In the genomic region with DNA sequence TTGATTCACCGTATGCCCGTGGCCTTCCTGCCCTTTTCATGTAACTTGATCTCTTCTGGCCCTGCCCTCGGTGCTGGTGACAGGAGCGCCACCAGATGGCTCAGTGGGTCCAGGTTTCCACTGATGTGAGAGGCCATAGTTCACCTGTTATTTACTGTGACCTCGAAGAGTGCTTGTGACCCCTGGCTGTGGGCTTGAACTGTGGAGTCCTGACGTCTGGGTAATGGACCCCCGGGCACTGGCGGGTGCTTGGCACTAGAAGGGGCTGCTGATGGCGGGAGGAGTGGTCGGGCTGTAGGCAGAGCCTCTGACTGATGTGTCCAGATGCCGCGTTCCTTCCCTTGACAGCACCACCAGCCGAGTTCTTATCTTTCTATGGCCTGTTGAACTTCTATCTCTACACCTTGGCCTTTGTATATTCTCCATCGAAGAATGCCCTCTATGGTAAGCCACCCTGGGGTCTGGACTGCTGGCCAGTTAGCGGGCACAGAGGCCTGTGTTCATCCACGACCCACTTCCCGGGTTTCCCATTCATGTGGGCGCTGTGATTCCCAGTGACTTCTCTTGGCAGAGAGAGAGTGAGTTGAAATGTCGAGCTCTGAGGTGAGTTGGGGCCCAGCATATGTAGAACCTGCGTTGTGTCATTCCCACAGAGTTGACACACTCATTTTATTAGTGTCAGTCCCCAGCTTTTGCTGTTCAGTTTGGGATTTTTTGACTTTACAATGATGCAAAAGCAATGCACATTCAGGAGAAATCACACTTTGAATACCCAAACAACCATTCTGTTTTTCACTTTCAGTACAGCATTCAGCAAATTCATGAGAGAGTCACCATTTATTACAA, we compare ENCODE assay signal across 1 cellular context.
TF ChIP-seq lines count a peak whose summit lies in the region.

No MANE protein-coding gene starts in this region.

TF ChIP-seq in HepG2, 621 proteins besides CTCF, POLR2A, EP300 and RAD21 (continued from another document):
- TF ChIP-seq, protein P1, sequence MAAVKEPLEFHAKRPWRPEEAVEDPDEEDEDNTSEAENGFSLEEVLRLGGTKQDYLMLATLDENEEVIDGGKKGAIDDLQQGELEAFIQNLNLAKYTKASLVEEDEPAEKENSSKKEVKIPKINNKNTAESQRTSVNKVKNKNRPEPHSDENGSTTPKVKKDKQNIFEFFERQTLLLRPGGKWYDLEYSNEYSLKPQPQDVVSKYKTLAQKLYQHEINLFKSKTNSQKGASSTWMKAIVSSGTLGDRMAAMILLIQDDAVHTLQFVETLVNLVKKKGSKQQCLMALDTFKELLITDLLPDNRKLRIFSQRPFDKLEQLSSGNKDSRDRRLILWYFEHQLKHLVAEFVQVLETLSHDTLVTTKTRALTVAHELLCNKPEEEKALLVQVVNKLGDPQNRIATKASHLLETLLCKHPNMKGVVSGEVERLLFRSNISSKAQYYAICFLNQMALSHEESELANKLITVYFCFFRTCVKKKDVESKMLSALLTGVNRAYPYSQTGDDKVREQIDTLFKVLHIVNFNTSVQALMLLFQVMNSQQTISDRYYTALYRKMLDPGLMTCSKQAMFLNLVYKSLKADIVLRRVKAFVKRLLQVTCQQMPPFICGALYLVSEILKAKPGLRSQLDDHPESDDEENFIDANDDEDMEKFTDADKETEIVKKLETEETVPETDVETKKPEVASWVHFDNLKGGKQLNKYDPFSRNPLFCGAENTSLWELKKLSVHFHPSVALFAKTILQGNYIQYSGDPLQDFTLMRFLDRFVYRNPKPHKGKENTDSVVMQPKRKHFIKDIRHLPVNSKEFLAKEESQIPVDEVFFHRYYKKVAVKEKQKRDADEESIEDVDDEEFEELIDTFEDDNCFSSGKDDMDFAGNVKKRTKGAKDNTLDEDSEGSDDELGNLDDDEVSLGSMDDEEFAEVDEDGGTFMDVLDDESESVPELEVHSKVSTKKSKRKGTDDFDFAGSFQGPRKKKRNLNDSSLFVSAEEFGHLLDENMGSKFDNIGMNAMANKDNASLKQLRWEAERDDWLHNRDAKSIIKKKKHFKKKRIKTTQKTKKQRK (IDR thresholded peaks at IDR 0.05; ENCODE audit: low read length): no peak
- TF ChIP-seq NFIC (IDR thresholded peaks at IDR 0.05; ENCODE audit: low read length): no peak
- TF ChIP-seq ZNF614 (CRISPR knock-in tag; IDR thresholded peaks at IDR 0.05; ENCODE audit: borderline replicate concordance): peak; percentile 56; the same call in 1 of the 2 replicates
- no peak for TF ChIP-seq ZNF546 (CRISPR knock-in tag; conservative IDR thresholded peaks at IDR 0.05)
- TF ChIP-seq ZNF432 (CRISPR knock-in tag; IDR thresholded peaks at IDR 0.05; ENCODE audit: borderline replicate concordance): no peak
- TF ChIP-seq KMT2B (CRISPR knock-in tag; IDR thresholded peaks at IDR 0.05): no peak
- TF ChIP-seq, protein P2, sequence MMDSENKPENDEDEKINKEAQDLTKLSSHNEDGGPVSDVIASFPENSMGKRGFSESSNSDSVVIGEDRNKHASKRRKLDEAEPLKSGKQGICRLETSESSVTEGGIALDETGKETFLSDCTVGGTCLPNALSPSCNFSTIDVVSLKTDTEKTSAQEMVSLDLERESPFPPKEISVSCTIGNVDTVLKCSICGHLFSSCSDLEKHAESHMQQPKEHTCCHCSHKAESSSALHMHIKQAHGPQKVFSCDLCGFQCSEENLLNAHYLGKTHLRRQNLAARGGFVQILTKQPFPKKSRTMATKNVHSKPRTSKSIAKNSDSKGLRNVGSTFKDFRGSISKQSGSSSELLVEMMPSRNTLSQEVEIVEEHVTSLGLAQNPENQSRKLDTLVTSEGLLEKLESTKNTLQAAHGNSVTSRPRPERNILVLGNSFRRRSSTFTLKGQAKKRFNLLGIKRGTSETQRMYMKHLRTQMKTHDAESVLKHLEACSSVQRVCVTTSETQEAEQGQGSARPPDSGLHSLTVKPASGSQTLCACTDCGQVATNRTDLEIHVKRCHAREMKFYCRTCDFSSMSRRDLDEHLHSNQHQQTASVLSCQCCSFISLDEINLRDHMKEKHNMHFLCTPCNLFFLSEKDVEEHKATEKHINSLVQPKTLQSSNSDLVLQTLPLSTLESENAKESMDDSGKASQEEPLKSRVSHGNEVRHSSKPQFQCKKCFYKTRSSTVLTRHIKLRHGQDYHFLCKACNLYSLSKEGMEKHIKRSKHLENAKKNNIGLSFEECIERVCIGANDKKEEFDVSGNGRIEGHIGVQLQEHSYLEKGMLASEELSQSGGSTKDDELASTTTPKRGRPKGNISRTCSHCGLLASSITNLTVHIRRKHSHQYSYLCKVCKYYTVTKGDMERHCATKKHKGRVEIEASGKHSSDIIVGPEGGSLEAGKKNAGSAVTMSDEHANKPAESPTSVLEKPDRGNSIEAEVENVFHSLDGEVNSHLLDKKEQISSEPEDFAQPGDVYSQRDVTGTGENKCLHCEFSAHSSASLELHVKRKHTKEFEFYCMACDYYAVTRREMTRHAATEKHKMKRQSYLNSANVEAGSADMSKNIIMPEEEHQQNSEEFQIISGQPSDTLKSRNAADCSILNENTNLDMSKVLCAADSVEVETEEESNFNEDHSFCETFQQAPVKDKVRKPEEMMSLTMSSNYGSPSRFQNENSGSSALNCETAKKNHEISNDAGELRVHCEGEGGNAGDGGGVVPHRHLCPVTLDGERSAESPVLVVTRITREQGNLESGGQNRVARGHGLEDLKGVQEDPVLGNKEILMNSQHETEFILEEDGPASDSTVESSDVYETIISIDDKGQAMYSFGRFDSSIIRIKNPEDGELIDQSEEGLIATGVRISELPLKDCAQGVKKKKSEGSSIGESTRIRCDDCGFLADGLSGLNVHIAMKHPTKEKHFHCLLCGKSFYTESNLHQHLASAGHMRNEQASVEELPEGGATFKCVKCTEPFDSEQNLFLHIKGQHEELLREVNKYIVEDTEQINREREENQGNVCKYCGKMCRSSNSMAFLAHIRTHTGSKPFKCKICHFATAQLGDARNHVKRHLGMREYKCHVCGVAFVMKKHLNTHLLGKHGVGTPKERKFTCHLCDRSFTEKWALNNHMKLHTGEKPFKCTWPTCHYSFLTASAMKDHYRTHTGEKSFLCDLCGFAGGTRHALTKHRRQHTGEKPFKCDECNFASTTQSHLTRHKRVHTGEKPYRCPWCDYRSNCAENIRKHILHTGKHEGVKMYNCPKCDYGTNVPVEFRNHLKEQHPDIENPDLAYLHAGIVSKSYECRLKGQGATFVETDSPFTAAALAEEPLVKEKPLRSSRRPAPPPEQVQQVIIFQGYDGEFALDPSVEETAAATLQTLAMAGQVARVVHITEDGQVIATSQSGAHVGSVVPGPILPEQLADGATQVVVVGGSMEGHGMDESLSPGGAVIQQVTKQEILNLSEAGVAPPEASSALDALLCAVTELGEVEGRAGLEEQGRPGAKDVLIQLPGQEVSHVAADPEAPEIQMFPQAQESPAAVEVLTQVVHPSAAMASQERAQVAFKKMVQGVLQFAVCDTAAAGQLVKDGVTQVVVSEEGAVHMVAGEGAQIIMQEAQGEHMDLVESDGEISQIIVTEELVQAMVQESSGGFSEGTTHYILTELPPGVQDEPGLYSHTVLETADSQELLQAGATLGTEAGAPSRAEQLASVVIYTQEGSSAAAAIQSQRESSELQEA (CRISPR knock-in tag; IDR thresholded peaks at IDR 0.05; ENCODE audit: not compliant biosample characterization): no peak
- TF ChIP-seq ONECUT2 (CRISPR knock-in tag; IDR thresholded peaks at IDR 0.05): no peak
- peak; percentile 42 for TF ChIP-seq MED1 (CRISPR knock-in tag; IDR thresholded peaks at IDR 0.05)
- peak; percentile 85 for TF ChIP-seq SKI (IDR thresholded peaks at IDR 0.05; ENCODE audit: partially characterized antibody)
- no peak for TF ChIP-seq TOE1 (CRISPR knock-in tag; IDR thresholded peaks at IDR 0.05)
- TF ChIP-seq KDM5B (CRISPR knock-in tag; IDR thresholded peaks at IDR 0.05; ENCODE audit: borderline replicate concordance): peak; percentile 37; the same call in 1 of the 2 replicates
- TF ChIP-seq SIX4 (CRISPR knock-in tag; IDR thresholded peaks at IDR 0.05): peak; percentile 97
- TF ChIP-seq CBFB (CRISPR knock-in tag; IDR thresholded peaks at IDR 0.05): no peak
- peak; percentile 73 for TF ChIP-seq ZBTB7B (CRISPR knock-in tag; IDR thresholded peaks at IDR 0.05)
- TF ChIP-seq, protein P3, sequence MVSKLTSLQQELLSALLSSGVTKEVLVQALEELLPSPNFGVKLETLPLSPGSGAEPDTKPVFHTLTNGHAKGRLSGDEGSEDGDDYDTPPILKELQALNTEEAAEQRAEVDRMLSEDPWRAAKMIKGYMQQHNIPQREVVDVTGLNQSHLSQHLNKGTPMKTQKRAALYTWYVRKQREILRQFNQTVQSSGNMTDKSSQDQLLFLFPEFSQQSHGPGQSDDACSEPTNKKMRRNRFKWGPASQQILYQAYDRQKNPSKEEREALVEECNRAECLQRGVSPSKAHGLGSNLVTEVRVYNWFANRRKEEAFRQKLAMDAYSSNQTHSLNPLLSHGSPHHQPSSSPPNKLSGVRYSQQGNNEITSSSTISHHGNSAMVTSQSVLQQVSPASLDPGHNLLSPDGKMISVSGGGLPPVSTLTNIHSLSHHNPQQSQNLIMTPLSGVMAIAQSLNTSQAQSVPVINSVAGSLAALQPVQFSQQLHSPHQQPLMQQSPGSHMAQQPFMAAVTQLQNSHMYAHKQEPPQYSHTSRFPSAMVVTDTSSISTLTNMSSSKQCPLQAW (CRISPR knock-in tag; IDR thresholded peaks at IDR 0.05): 0 out of 2 replicates have a peak, but pooled peaks have one; percentile 36
- TF ChIP-seq ZNF343 (CRISPR knock-in tag; IDR thresholded peaks at IDR 0.05): peak; percentile 28; the same call in 1 of the 2 replicates
- peak; percentile 92 for TF ChIP-seq NR2F6 (IDR thresholded peaks at IDR 0.05)
- TF ChIP-seq NR2F6 (CRISPR knock-in tag; IDR thresholded peaks at IDR 0.05): peak; percentile 96
- TF ChIP-seq, protein P4, sequence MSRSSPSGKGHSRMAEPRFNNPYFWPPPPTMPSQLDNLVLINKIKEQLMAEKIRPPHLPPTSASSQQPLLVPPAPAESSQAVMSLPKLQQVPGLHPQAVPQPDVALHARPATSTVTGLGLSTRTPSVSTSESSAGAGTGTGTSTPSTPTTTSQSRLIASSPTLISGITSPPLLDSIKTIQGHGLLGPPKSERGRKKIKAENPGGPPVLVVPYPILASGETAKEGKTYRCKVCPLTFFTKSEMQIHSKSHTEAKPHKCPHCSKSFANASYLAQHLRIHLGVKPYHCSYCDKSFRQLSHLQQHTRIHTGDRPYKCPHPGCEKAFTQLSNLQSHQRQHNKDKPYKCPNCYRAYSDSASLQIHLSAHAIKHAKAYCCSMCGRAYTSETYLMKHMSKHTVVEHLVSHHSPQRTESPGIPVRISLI (CRISPR knock-in tag; IDR thresholded peaks at IDR 0.05; ENCODE audit: borderline replicate concordance): peak; percentile 18; the same call in 1 of the 2 replicates
- no peak for TF ChIP-seq SRSF1 (optimal IDR thresholded peaks at IDR 0.05; ENCODE audit: low read depth, low read length)
- no peak for TF ChIP-seq RBM39 (IDR thresholded peaks at IDR 0.05; ENCODE audit: low read depth, low read length, poor library complexity, severe bottlenecking)
- 0 out of 2 replicates have a peak, but pooled peaks have one; percentile 35 for TF ChIP-seq MXD4 (CRISPR knock-in tag; IDR thresholded peaks at IDR 0.05)
- TF ChIP-seq HES4 (CRISPR knock-in tag; IDR thresholded peaks at IDR 0.05; ENCODE audit: borderline replicate concordance): no peak
- no peak for TF ChIP-seq ELF1 (CRISPR knock-in tag; IDR thresholded peaks at IDR 0.05)
- TF ChIP-seq MLLT10 (CRISPR knock-in tag; IDR thresholded peaks at IDR 0.05): no peak
- no peak for TF ChIP-seq SSRP1 (CRISPR knock-in tag; IDR thresholded peaks at IDR 0.05)
- TF ChIP-seq, protein P5, sequence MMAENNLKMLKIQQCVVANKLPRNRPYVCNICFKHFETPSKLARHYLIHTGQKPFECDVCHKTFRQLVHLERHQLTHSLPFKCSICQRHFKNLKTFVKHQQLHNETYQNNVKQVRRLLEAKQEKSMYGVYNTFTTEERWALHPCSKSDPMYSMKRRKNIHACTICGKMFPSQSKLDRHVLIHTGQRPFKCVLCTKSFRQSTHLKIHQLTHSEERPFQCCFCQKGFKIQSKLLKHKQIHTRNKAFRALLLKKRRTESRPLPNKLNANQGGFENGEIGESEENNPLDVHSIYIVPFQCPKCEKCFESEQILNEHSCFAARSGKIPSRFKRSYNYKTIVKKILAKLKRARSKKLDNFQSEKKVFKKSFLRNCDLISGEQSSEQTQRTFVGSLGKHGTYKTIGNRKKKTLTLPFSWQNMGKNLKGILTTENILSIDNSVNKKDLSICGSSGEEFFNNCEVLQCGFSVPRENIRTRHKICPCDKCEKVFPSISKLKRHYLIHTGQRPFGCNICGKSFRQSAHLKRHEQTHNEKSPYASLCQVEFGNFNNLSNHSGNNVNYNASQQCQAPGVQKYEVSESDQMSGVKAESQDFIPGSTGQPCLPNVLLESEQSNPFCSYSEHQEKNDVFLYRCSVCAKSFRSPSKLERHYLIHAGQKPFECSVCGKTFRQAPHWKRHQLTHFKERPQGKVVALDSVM (CRISPR knock-in tag; IDR thresholded peaks at IDR 0.05): no peak
- TF ChIP-seq ZNF781 (CRISPR knock-in tag; IDR thresholded peaks at IDR 0.05; ENCODE audit: borderline replicate concordance, not compliant biosample characterization): no peak
- no peak for TF ChIP-seq ZNF253 (CRISPR knock-in tag; IDR thresholded peaks at IDR 0.05; ENCODE audit: borderline replicate concordance)
- TF ChIP-seq, protein P6, sequence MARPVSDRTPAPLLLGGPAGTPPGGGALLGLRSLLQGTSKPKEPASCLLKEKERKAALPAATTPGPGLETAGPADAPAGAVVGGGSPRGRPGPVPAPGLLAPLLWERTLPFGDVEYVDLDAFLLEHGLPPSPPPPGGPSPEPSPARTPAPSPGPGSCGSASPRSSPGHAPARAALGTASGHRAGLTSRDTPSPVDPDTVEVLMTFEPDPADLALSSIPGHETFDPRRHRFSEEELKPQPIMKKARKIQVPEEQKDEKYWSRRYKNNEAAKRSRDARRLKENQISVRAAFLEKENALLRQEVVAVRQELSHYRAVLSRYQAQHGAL (CRISPR knock-in tag; IDR thresholded peaks at IDR 0.05; ENCODE audit: not compliant biosample characterization): no peak
- TF ChIP-seq, protein P7, sequence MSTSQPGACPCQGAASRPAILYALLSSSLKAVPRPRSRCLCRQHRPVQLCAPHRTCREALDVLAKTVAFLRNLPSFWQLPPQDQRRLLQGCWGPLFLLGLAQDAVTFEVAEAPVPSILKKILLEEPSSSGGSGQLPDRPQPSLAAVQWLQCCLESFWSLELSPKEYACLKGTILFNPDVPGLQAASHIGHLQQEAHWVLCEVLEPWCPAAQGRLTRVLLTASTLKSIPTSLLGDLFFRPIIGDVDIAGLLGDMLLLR (CRISPR knock-in tag; IDR thresholded peaks at IDR 0.05): no peak
- no peak for TF ChIP-seq ZNF350 (CRISPR knock-in tag; IDR thresholded peaks at IDR 0.05; ENCODE audit: borderline replicate concordance, low read depth)
